Comparison of ENCODE assay signal across 17 cellular contexts in genomic region chrX:97310373-97310772, GRCh38.
DNase-seq lines count a peak whose midpoint lies in the region; ATAC-seq and TF ChIP-seq lines count a peak whose summit lies in the region.
"Had no signal": no experiment of that assay in that cellular context is flagged by ENCODE, and none has a peak within 500 bp of the region (broad histone marks: within the 10 kb centered on the region; RNA-seq: fewer than 3 reads in every experiment).

No MANE protein-coding gene starts in this region.

- H2AFZ ChIP-seq in PC-3 (ENCODE audit: low read length): no peak overlapping the region

- peaks cover 39% of the 10 kb centered on the region for H3K4me1 Mint-ChIP-seq in endodermal cell
- H3K4me1 Mint-ChIP-seq: stimulated activated naive CD8-positive, alpha-beta T cell treated with anti-CD3 and anti-CD28 coated beads, Interleukin-15, amount 100 ng/mL, for 72 hours; T-cell had no signal

- no peaks in the 10 kb centered on the region for H3K36me3 ChIP-seq in PC-3 (ENCODE audit: low read depth, low read length)
- H3K36me3 ChIP-seq in endodermal cell (ENCODE audit: control insufficient read depth, insufficient read depth, low read length): no peaks in the 10 kb centered on the region
- no peaks in the 10 kb centered on the region for H3K36me3 ChIP-seq in kidney epithelial cell (ENCODE audit: control insufficient read depth, insufficient read depth, low read length)

- no peaks in the 10 kb centered on the region for H4K20me1 ChIP-seq in PC-3 (ENCODE audit: low read length)

- BruUV-seq in PC-3 (replicated peaks; lab: Mats Ljungman, UMichigan): no TSS peak

- WGBS in endodermal cell (ENCODE audit: insufficient coverage in 1 of 2, insufficient read length in 1 of 2), 2 experiments: 23 to 43% methylated on average over 2 to 8 of the region's 8 CpGs

- no peak for TF ChIP-seq CTCF in PC-3 (conservative IDR thresholded peaks at IDR 0.05; ENCODE audit: low read depth, low read length)
- no peak for TF ChIP-seq CTCF in endodermal cell (conservative IDR thresholded peaks at IDR 0.05)
- TF ChIP-seq CTCF in kidney epithelial cell (IDR thresholded peaks at IDR 0.05; ENCODE audit: insufficient read depth, low read length, poor library complexity, severe bottlenecking): no peak

- H3K9ac ChIP-seq in PC-3 (ENCODE audit: low read length) (no peak overlapping the region), endodermal cell (ENCODE audit: extremely low read depth, low read length, poor library complexity, severe bottlenecking) (no peak overlapping the region)

- H3K27me3 ChIP-seq in PC-3 (ENCODE audit: low read length) (no peaks in the 10 kb centered on the region), endodermal cell (ENCODE audit: control insufficient read depth, insufficient read depth, low read length, poor library complexity, severe bottlenecking) (no peaks in the 10 kb centered on the region), kidney epithelial cell (ENCODE audit: control insufficient read depth, insufficient read depth, low read length) (no peaks in the 10 kb centered on the region)

- no peaks in the 10 kb centered on the region for H3F3A ChIP-seq in PC-3 (ENCODE audit: low read length, unreplicated experiment)

- H3K27ac Mint-ChIP-seq in endodermal cell: peak overlapping the region; percentile 90
- H3K27ac Mint-ChIP-seq: activated naive CD8-positive, alpha-beta T cell; stimulated activated naive CD8-positive, alpha-beta T cell treated with anti-CD3 and anti-CD28 coated beads, Interleukin-15, amount 100 ng/mL, for 72 hours; T-cell had no signal

- no peak overlapping the region for H3K4me3 ChIP-seq in PC-3 (ENCODE audit: low read length)
- no peak overlapping the region for H3K4me3 ChIP-seq in endodermal cell (ENCODE audit: low read length)
- H3K4me3 ChIP-seq in kidney epithelial cell (ENCODE audit: low read depth, low read length): no peak overlapping the region

- intact Hi-C loops in PC-3 (cut with micrococcal nuclease): no loop called here

- no peaks in the 10 kb centered on the region for H3K9me2 ChIP-seq in PC-3 (replicated peaks; ENCODE audit: low read length)

- H3K79me2 ChIP-seq in PC-3 (ENCODE audit: low read length): no peaks in the 10 kb centered on the region

- 0 out of 2 replicates have a peak, but pooled peaks cover 8% of the 10 kb centered on the region for H3K4me1 ChIP-seq in PC-3 (ENCODE audit: insufficient read depth, low read length)
- no peaks in the 10 kb centered on the region for H3K4me1 ChIP-seq in endodermal cell (ENCODE audit: control insufficient read depth, insufficient read depth, low read length)

- no peaks in the 10 kb centered on the region for H3K27me3 Mint-ChIP-seq in endodermal cell (ENCODE audit: insufficient read depth)
- H3K27me3 Mint-ChIP-seq: activated naive CD8-positive, alpha-beta T cell; stimulated activated naive CD8-positive, alpha-beta T cell treated with anti-CD3 and anti-CD28 coated beads, Interleukin-15, amount 100 ng/mL, for 72 hours had no signal

- CTCF ChIA-PET in PC-3 (lab: Charles Lee): no interaction called here

- in situ Hi-C loops in Caki2 (cut with HindIII; ENCODE audit: low pct_unique_long_range_greater_than_20kb, low sequenced_read_pairs): no loop called here

- H3K27ac ChIP-seq in PC-3 (ENCODE audit: low read length) (no peak overlapping the region), endodermal cell (ENCODE audit: low read depth, low read length) (peak overlapping the region; percentile 24)
- H3K27ac ChIP-seq: epithelial cell of prostate had no signal

- H3K9me3 Mint-ChIP-seq in endodermal cell: no peaks in the 10 kb centered on the region
- H3K9me3 Mint-ChIP-seq: stimulated activated naive CD8-positive, alpha-beta T cell treated with anti-CD3 and anti-CD28 coated beads, Interleukin-15, amount 100 ng/mL, for 72 hours; T-cell had no signal

- ATAC-seq in PC-3: no peak; the same call in 1 of the 2 replicates
- ATAC-seq: HepG2; Panc1; stimulated activated naive CD8-positive, alpha-beta T cell treated with anti-CD3 and anti-CD28 coated beads, Interleukin-15, amount 100 ng/mL, for 72 hours; T-cell had no signal

- H3K9me3 ChIP-seq in PC-3 (ENCODE audit: low read length) (no peaks in the 10 kb centered on the region), endodermal cell (ENCODE audit: control insufficient read depth, low read length) (no peaks in the 10 kb centered on the region)

- H3K4me2 ChIP-seq in PC-3 (ENCODE audit: low read length): no peak overlapping the region

- H3K36me3 Mint-ChIP-seq in endodermal cell (ENCODE audit: low read depth): peaks cover 2% of the 10 kb centered on the region
- H3K36me3 Mint-ChIP-seq: activated naive CD8-positive, alpha-beta T cell had no signal

- DNase-seq in Caki2 (ENCODE audit: low read depth): peak; percentile 13
- DNase-seq in PC-3: peak; percentile 70
- peak; percentile 70 for DNase-seq in endodermal cell
- DNase-seq in kidney epithelial cell (ENCODE audit: low read depth): peak; percentile 21
- DNase-seq in GDM1 (lab: John Stamatoyannopoulos, UW): no peak
- no peak for DNase-seq in activated CD8-positive, alpha-beta memory T cell treated with anti-CD3 and anti-CD28 coated beads, Interleukin-2, amount 50 U/mL, for 4 hours
- no peak for DNase-seq in NCI-H1105 treated with DMSO at 0.1 percent for 48 hours (lab: John Stamatoyannopoulos, UW)
- no peak for DNase-seq in NOMO-1 treated with DMSO at 0.1 percent for 48 hours (lab: John Stamatoyannopoulos, UW; ENCODE audit: unreplicated experiment)
- DNase-seq: Calu3; NCI-H1048; small intestine; stimulated activated naive CD8-positive, alpha-beta T cell treated with anti-CD3 and anti-CD28 coated beads, Interleukin-15, amount 100 ng/mL, for 72 hours; T-cell had no signal

- POLR2A ChIA-PET in PC-3 (lab: Charles Lee; ENCODE audit: unreplicated experiment): no interaction called here

- peak overlapping the region; percentile 57 for H3K4me3 Mint-ChIP-seq in endodermal cell
- H3K4me3 Mint-ChIP-seq: activated naive CD8-positive, alpha-beta T cell; stimulated activated naive CD8-positive, alpha-beta T cell treated with anti-CD3 and anti-CD28 coated beads, Interleukin-15, amount 100 ng/mL, for 72 hours; T-cell had no signal

Comparison
In these comparisons a context has a peak if more than half of its experiments do, and no peak if none do; other contexts are left out.
1. DNase-seq: peak in Caki2 (single experiment), PC-3 (single experiment), endodermal cell (single experiment) and kidney epithelial cell (single experiment); none in GDM1 (single experiment), activated CD8-positive, alpha-beta memory T cell treated with anti-CD3 and anti-CD28 coated beads, Interleukin-2, amount 50 U/mL, for 4 hours (single experiment), NCI-H1105 treated with DMSO at 0.1 percent for 48 hours (single experiment) and NOMO-1 treated with DMSO at 0.1 percent for 48 hours (single experiment).